ENCODE assay signal across 8 cellular contexts in the genomic region with DNA sequence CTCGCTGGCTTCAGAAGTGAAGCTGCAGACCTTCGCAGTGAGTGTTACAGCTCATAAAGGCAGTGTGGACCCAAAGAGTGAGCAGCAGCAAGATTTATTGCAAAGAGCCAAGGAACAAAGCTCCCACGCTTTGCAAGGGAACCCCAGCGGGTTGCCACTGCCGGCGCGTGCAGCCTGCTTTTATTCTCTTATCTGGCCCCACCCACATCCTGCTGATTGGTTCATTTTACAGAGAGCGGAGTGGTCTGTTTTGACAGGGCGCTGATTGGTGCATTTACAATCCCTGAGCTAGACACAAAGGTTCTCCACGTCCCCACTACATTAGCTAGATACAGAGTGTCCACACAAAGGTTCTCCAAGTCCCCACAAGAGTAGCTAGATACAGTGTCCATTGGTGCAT. TPM values are rescaled to one million over a fixed set of nuclear protein-coding genes. Genes with fewer than 3 reads are reported as not detected.
DNase-seq lines count a peak whose midpoint lies in the region; TF ChIP-seq lines count a peak whose summit lies in the region.
"Not testable (repeated sequence)": the region's sequence is repeated elsewhere in the genome, so short reads cannot be mapped to it uniquely, and the experiment has no call there.
"Had no signal": no experiment of that assay in that cellular context is flagged by ENCODE, and none has a peak within 500 bp of the region (broad histone marks: within the 10 kb centered on the region; RNA-seq: fewer than 3 reads in every experiment).

No MANE protein-coding gene starts in this region.

- not testable (repeated sequence) for TF ChIP-seq CTCF in glutamatergic neuron (IDR thresholded peaks at IDR 0.05; ENCODE audit: partially characterized antibody, unreplicated experiment); nephron (IDR thresholded peaks at IDR 0.05; ENCODE audit: unreplicated experiment in 3 of 3); neural progenitor cell (IDR thresholded peaks at IDR 0.05); type B pancreatic cell (conservative IDR thresholded peaks at IDR 0.05)

- peak overlapping the region in 4 of 7 donors; percentile 39 to 70 (median 56) for H3K4me3 Mint-ChIP-seq in CD8-positive, alpha-beta memory T cell
- peak overlapping the region; percentile 10 for H3K4me3 Mint-ChIP-seq in T-helper 1 cell treated with Interleukin-12 subunit alpha and Interleukin-12 subunit beta and Interleukin-4 antibody, amounts not matched to agents 30 μg/mL and 1 μg/mL, for 36 hours
- H3K4me3 Mint-ChIP-seq in activated naive CD8-positive, alpha-beta T cell, result peak overlapping the region; percentile 60
- peak overlapping the region; percentile 30 for H3K4me3 Mint-ChIP-seq in glutamatergic neuron (ENCODE audit: unreplicated experiment)
- peak overlapping the region; percentile 55 to 71 (median 61) for H3K4me3 Mint-ChIP-seq in nephron
- peak overlapping the region; percentile 64 for H3K4me3 Mint-ChIP-seq in neural progenitor cell
- peak overlapping the region; percentile 52 for H3K4me3 Mint-ChIP-seq in type B pancreatic cell

- H3K4me1 ChIP-seq in CD8-positive, alpha-beta memory T cell (ENCODE audit: insufficient read depth, low read length), result peaks cover 21% of the 10 kb centered on the region
- H3K4me1 ChIP-seq in neural progenitor cell, result not testable (repeated sequence)

- POLR2A ChIA-PET in CD8-positive, alpha-beta memory T cell (lab: Charles Lee), result interaction anchor here (0.6 kb wide), 1 partner anchor 28 kb away, joined by 8 read pairs; no protein-coding TSS in a partner anchor

- H3K36me3 Mint-ChIP-seq in CD8-positive, alpha-beta memory T cell, result peaks cover 0 to 19% (median 6%) of the 10 kb centered on the region in 3 donors
- not testable (repeated sequence) for H3K36me3 Mint-ChIP-seq in T-helper 1 cell treated with Interleukin-12 subunit alpha and Interleukin-12 subunit beta and Interleukin-4 antibody, amounts not matched to agents 30 μg/mL and 1 μg/mL, for 36 hours (ENCODE audit: low read depth); glutamatergic neuron (ENCODE audit: unreplicated experiment)
- H3K36me3 Mint-ChIP-seq in activated naive CD8-positive, alpha-beta T cell, result peaks cover 13% of the 10 kb centered on the region
- H3K36me3 Mint-ChIP-seq in nephron (ENCODE audit: low read depth) (peaks cover 12% of the 10 kb centered on the region), neural progenitor cell (peaks cover 15% of the 10 kb centered on the region), type B pancreatic cell (peaks cover 16% of the 10 kb centered on the region)

- peaks cover 20 to 28% (median 27%) of the 10 kb centered on the region in 3 donors for H3K4me1 Mint-ChIP-seq in CD8-positive, alpha-beta memory T cell
- H3K4me1 Mint-ChIP-seq in T-helper 1 cell treated with Interleukin-12 subunit alpha and Interleukin-12 subunit beta and Interleukin-4 antibody, amounts not matched to agents 30 μg/mL and 1 μg/mL, for 36 hours (ENCODE audit: low read depth), result peaks cover 11% of the 10 kb centered on the region
- H3K4me1 Mint-ChIP-seq in activated naive CD8-positive, alpha-beta T cell (ENCODE audit: low read depth), result peaks cover 25% of the 10 kb centered on the region
- not testable (repeated sequence) for H3K4me1 Mint-ChIP-seq in glutamatergic neuron (ENCODE audit: low read depth, unreplicated experiment); nephron; neural progenitor cell; type B pancreatic cell (ENCODE audit: unreplicated experiment)

- H3K36me3 ChIP-seq in CD8-positive, alpha-beta memory T cell (ENCODE audit: insufficient read depth, low read length); neural progenitor cell: not testable (repeated sequence)

- not testable (repeated sequence) for H3F3A ChIP-seq in neural progenitor cell (ENCODE audit: low read depth)

- not testable (repeated sequence) for H3K9me3 Mint-ChIP-seq in CD8-positive, alpha-beta memory T cell; T-helper 1 cell treated with Interleukin-12 subunit alpha and Interleukin-12 subunit beta and Interleukin-4 antibody, amounts not matched to agents 30 μg/mL and 1 μg/mL, for 36 hours; activated naive CD8-positive, alpha-beta T cell (ENCODE audit: low read depth); glutamatergic neuron (ENCODE audit: unreplicated experiment); nephron; neural progenitor cell; type B pancreatic cell

- not testable (repeated sequence) for H3K27me3 ChIP-seq in CD8-positive, alpha-beta memory T cell (ENCODE audit: insufficient read depth, low read length, poor library complexity, severe bottlenecking)
- H3K27me3 ChIP-seq in neural progenitor cell, result peaks cover 48% of the 10 kb centered on the region

- H3K79me2 ChIP-seq in neural progenitor cell (ENCODE audit: low read depth), result not testable (repeated sequence)

- not testable (repeated sequence) for DNase-seq in CD8-positive, alpha-beta memory T cell; glutamatergic neuron; neural progenitor cell (ENCODE audit: low spot score); type B pancreatic cell (ENCODE audit: extremely low spot score, unreplicated experiment)

- CTCF ChIA-PET in CD8-positive, alpha-beta memory T cell (lab: Charles Lee), result not testable (repeated sequence)

- peaks cover 0 to 24% of the 10 kb centered on the region in 2 donors for H3K27me3 Mint-ChIP-seq in CD8-positive, alpha-beta memory T cell
- H3K27me3 Mint-ChIP-seq in T-helper 1 cell treated with Interleukin-12 subunit alpha and Interleukin-12 subunit beta and Interleukin-4 antibody, amounts not matched to agents 30 μg/mL and 1 μg/mL, for 36 hours (ENCODE audit: low read depth), result peaks cover 34% of the 10 kb centered on the region
- H3K27me3 Mint-ChIP-seq in activated naive CD8-positive, alpha-beta T cell; glutamatergic neuron (ENCODE audit: unreplicated experiment): not testable (repeated sequence)
- H3K27me3 Mint-ChIP-seq in nephron (ENCODE audit: low read depth) (peaks cover 42% of the 10 kb centered on the region), neural progenitor cell (ENCODE audit: insufficient read depth, low read depth) (peaks cover 17% of the 10 kb centered on the region), type B pancreatic cell (peaks cover 40% of the 10 kb centered on the region)

- not testable (repeated sequence) for H2AFZ ChIP-seq in neural progenitor cell (replicated peaks)

- not testable (repeated sequence) for H3K4me2 ChIP-seq in neural progenitor cell

- not testable (repeated sequence) for H3K9me3 ChIP-seq in CD8-positive, alpha-beta memory T cell (ENCODE audit: low read length); neural progenitor cell (ENCODE audit: low read depth)

- H3K27ac ChIP-seq in CD8-positive, alpha-beta memory T cell (ENCODE audit: low read depth, low read length); neural progenitor cell: not testable (repeated sequence)

- H4K20me1 ChIP-seq in neural progenitor cell (ENCODE audit: low read depth), result not testable (repeated sequence)

- not testable (repeated sequence) for H3K4me3 ChIP-seq in CD8-positive, alpha-beta memory T cell (ENCODE audit: low read length); neural progenitor cell

- not testable (repeated sequence) for H3K9ac ChIP-seq in neural progenitor cell

- peak overlapping the region in 1 of 8 donors; percentile 38 for H3K27ac Mint-ChIP-seq in CD8-positive, alpha-beta memory T cell
- H3K27ac Mint-ChIP-seq in T-helper 1 cell treated with Interleukin-12 subunit alpha and Interleukin-12 subunit beta and Interleukin-4 antibody, amounts not matched to agents 30 μg/mL and 1 μg/mL, for 36 hours; activated naive CD8-positive, alpha-beta T cell; glutamatergic neuron (ENCODE audit: unreplicated experiment); nephron; neural progenitor cell; type B pancreatic cell: not testable (repeated sequence)

RNA-seq across cellular contexts. Expression of a gene that starts 1.5 kb away (rescaled TPM):
- total RNA-seq in CD8-positive, alpha-beta memory T cell, result under 1 TPM; 0.20 to 0.26 TPM
- not detected for polyA plus RNA-seq in CD8-positive, alpha-beta memory T cell
- total RNA-seq in glutamatergic neuron (ENCODE audit: unreplicated experiment) (0.27 TPM), neural progenitor cell (ENCODE audit: low replicate concordance) (0.45 and 0.74 TPM in 2 replicates), type B pancreatic cell (ENCODE audit: low replicate concordance) (0.63 and 0.64 TPM in 2 replicates)
- polyA plus RNA-seq: CD4-positive, alpha-beta memory T cell had no signal

RNA-seq across cellular contexts. Expression of a gene that starts 43.0 kb away (rescaled TPM):
- total RNA-seq in CD8-positive, alpha-beta memory T cell, result 10 to 100 TPM; 33.8 to 34.9 TPM
- polyA plus RNA-seq in CD8-positive, alpha-beta memory T cell, result 47.1 TPM
- total RNA-seq in glutamatergic neuron (ENCODE audit: unreplicated experiment) (29.2 TPM), neural progenitor cell (ENCODE audit: low replicate concordance) (51.3 and 72.7 TPM in 2 replicates), type B pancreatic cell (ENCODE audit: low replicate concordance) (35.2 and 41.6 TPM in 2 replicates)

RNA-seq across cellular contexts. Expression of a gene that starts 47.8 kb away (rescaled TPM):
- total RNA-seq in CD8-positive, alpha-beta memory T cell, result 10 to 100 TPM; 31.1 to 36.1 TPM
- polyA plus RNA-seq in CD8-positive, alpha-beta memory T cell, result 12.2 TPM
- total RNA-seq in glutamatergic neuron (ENCODE audit: unreplicated experiment), result 27.3 TPM
- 134 and 224 TPM in 2 replicates for total RNA-seq in neural progenitor cell (ENCODE audit: low replicate concordance)
- total RNA-seq in type B pancreatic cell (ENCODE audit: low replicate concordance), result 25.2 and 67.4 TPM in 2 replicates

Comparison
In these comparisons a context has a peak if more than half of its experiments do, and no peak if none do; other contexts are left out.
1. H3K4me3 Mint-ChIP-seq: peak in every context shown above with its lines; median percentile 64 in neural progenitor cell; 61 in nephron; 60 in activated naive CD8-positive, alpha-beta T cell; 56 in CD8-positive, alpha-beta memory T cell; 52 in type B pancreatic cell; 30 in glutamatergic neuron; 10 in T-helper 1 cell treated with Interleukin-12 subunit alpha and Interleukin-12 subunit beta and Interleukin-4 antibody, amounts not matched to agents 30 μg/mL and 1 μg/mL, for 36 hours.